Comparison of ENCODE assay signal across 18 cellular contexts in genomic region chr4:24949970-24950369, GRCh38. TPM values are rescaled to one million over a fixed set of nuclear protein-coding genes. Genes with fewer than 3 reads are reported as not detected.
A peak's percentile ranks its signal among the peaks of the same experiment; 100 is the strongest.
DNase-seq lines count a peak whose midpoint lies in the region; ATAC-seq and TF ChIP-seq lines count a peak whose summit lies in the region.
"Had no signal": no experiment of that assay in that cellular context is flagged by ENCODE, and none has a peak within 500 bp of the region (broad histone marks: within the 10 kb centered on the region; RNA-seq: fewer than 3 reads in every experiment).

No MANE protein-coding gene starts in this region.

- no peak overlapping the region for H2AFZ ChIP-seq in Karpas-422 (ENCODE audit: low read length)
- H2AFZ ChIP-seq: GM23248 had no signal

- H3K4me3 ChIP-seq in Karpas-422 (ENCODE audit: low read length) (no peak overlapping the region), thyroid gland (replicated peaks in 1 of 3) (no peak overlapping the region), spleen (no peak overlapping the region)
- H3K4me3 ChIP-seq: GM23248 had no signal

- H3K4me2 ChIP-seq in Karpas-422 (ENCODE audit: low read depth, low read length, poor library complexity, severe bottlenecking) = no peak overlapping the region

- TF ChIP-seq POLR2A in thyroid gland (IDR thresholded peaks at IDR 0.05) (no peak), spleen (IDR thresholded peaks at IDR 0.05) (no peak)

- H3K9me3 ChIP-seq in Karpas-422 (ENCODE audit: low read length) (peaks cover 4% of the 10 kb centered on the region; the same call in 1 of the 2 replicates), thyroid gland (no peaks in the 10 kb centered on the region), spleen (peaks cover 0 to 39% (median 18%) of the 10 kb centered on the region in 8 donors)
- H3K9me3 ChIP-seq: BE2C had no signal

- H3K36me3 ChIP-seq in Karpas-422 (ENCODE audit: insufficient read depth, low read length) (no peaks in the 10 kb centered on the region), thyroid gland (no peaks in the 10 kb centered on the region), spleen (no peaks in the 10 kb centered on the region)
- H3K36me3 ChIP-seq: BE2C had no signal

- no peak overlapping the region for H3K9ac ChIP-seq in Karpas-422 (ENCODE audit: low read length)
- H3K9ac ChIP-seq: GM23248 had no signal

- no peaks in the 10 kb centered on the region for H4K20me1 ChIP-seq in Karpas-422 (ENCODE audit: insufficient read depth, low read depth, low read length)

- H3K27ac ChIP-seq in Karpas-422 (ENCODE audit: low read length) (no peak overlapping the region), thyroid gland (no peak overlapping the region), spleen (no peak overlapping the region)
- H3K27ac ChIP-seq: C4-2B, GM23248 had no signal

- no peaks in the 10 kb centered on the region for H3K4me1 ChIP-seq in Karpas-422 (ENCODE audit: low read length)
- no peaks in the 10 kb centered on the region for H3K4me1 ChIP-seq in thyroid gland
- no peaks in the 10 kb centered on the region for H3K4me1 ChIP-seq in spleen
- H3K4me1 ChIP-seq: BE2C had no signal

- TF ChIP-seq CTCF in thyroid gland (IDR thresholded peaks at IDR 0.05) = no peak
- TF ChIP-seq CTCF in spleen (IDR thresholded peaks at IDR 0.05 in 8 of 11, conservative IDR thresholded peaks at IDR 0.05 in 3 of 11) = no peak

- peaks cover 4% of the 10 kb centered on the region; the same call in 1 of the 2 replicates for H3K27me3 ChIP-seq in Karpas-422 (ENCODE audit: low read length)
- H3K27me3 ChIP-seq in thyroid gland = no peaks in the 10 kb centered on the region
- H3K27me3 ChIP-seq in spleen (replicated peaks in 1 of 7) = no peaks in the 10 kb centered on the region
- H3K27me3 ChIP-seq: BE2C had no signal

- H3K79me2 ChIP-seq in Karpas-422 (ENCODE audit: low read length) = no peaks in the 10 kb centered on the region

- intact Hi-C loops in left ventricle myocardium superior (cut with micrococcal nuclease) (no loop called here), thyroid gland (cut with DNase I) (no loop called here), spleen (cut with DNase I; ENCODE audit: low total_unique reads) (no loop called here)

- DNase-seq in Karpas-422 = peak; percentile 33
- peak; percentile 35 for DNase-seq in cerebellum (ENCODE audit: low spot score)
- DNase-seq in left ventricle myocardium superior = no peak
- DNase-seq in thyroid gland = peak; percentile 42 to 48
- no peak for DNase-seq in AG08395 (ENCODE audit: low spot score)
- no peak for DNase-seq in spleen
- no peak for DNase-seq in GM03348 (ENCODE audit: low spot score)
- DNase-seq: BE2C; CD8-positive, alpha-beta T cell; COR-L47; DMS153; DMS79 treated with DMSO at 0.1 percent for 48 hours; EL; GDM1; GM23248 had no signal

- H3K9me2 ChIP-seq in Karpas-422 (replicated peaks; ENCODE audit: insufficient read depth, low read length) = no peaks in the 10 kb centered on the region

- ATAC-seq in left ventricle myocardium superior = peak; percentile 96
- ATAC-seq: CD8-positive, alpha-beta T cell; HCT116; HepG2 had no signal

RNA-seq across cellular contexts. Expression of gene CCDC149, which starts 37.1 kb away (rescaled TPM):
- total RNA-seq in Karpas-422 (2014; rRNA removed; shearing (Covaris generic); ENCODE audit: low replicate concordance) = 0.11 and 0.87 TPM in 2 replicates
- total RNA-seq in cerebellum (15.1 TPM), left ventricle myocardium superior (13.2 TPM), thyroid gland (10 to 100 TPM; 19.3 to 29.2 (median 21.8) TPM), spleen (10 to 100 TPM in 5 of 7 donors, 1 to 10 TPM in 2; 6.5 to 16.0 (median 12.8) TPM)
- polyA plus RNA-seq in spleen = 1 to 10 TPM; 1.9 to 3.0 (median 3.0) TPM
- total RNA-seq: CD8-positive, alpha-beta T cell had no signal

Comparison
In these comparisons a context has a peak if more than half of its experiments do, and no peak if none do; other contexts are left out.
1. DNase-seq: peak in Karpas-422 (single experiment), cerebellum (single experiment) and thyroid gland (2 of 2); none in left ventricle myocardium superior (single experiment), AG08395 (single experiment), spleen (single experiment) and GM03348 (single experiment).